29 cellular contexts compared by ENCODE assay signal in the genomic region with DNA sequence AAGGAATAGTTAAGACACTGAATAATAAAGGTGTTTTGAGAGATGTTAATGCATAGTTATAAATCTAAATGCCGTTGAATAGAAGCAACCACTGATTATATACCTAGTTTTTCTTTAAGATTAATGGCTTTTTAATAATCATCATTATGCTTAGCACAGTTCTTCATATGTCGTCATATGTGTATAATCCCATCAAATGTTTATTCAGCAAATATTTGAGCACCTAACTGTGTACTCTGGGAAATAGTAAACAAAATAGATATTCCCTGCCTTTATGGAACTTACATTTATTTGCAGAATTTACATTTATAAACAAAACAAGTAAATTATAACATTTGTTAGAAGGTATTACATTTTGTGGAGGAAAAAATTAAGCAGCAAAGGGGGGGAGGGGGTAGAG.
"Had no signal": no experiment of that assay in that cellular context is flagged by ENCODE, and none has a peak within 500 bp of the region (broad histone marks: within the 10 kb centered on the region; RNA-seq: fewer than 3 reads in every experiment).

No MANE protein-coding gene starts in this region.

- H3K9me3 ChIP-seq: adrenal gland, breast epithelium, colonic mucosa, esophagus squamous epithelium, gastroesophageal sphincter, heart right ventricle had no signal

- H3K27me3 ChIP-seq: adrenal gland, breast epithelium, cardiac muscle cell, colonic mucosa, esophagus squamous epithelium, gastroesophageal sphincter, heart right ventricle had no signal

- H3K27ac ChIP-seq: adrenal gland, breast epithelium, cardiac muscle cell, colonic mucosa, epithelial cell of prostate, esophagus squamous epithelium, gastroesophageal sphincter, heart right ventricle had no signal

- H3K4me3 ChIP-seq: adrenal gland, breast epithelium, cardiac muscle cell, colonic mucosa, esophagus squamous epithelium, gastroesophageal sphincter, heart right ventricle had no signal

- DNase-seq: activated CD4-positive, alpha-beta memory T cell treated with anti-CD3 and anti-CD28 coated beads for 36 hours; activated CD4-positive, alpha-beta T cell treated with anti-CD3 and anti-CD28 coated beads for 36 hours; activated CD4-positive, alpha-beta T cell treated with anti-CD3 and anti-CD28 coated beads, Interleukin-2, amount 10 ng/mL, durations not matched to agents 24 days and 14 days; activated CD4-positive, CD25-positive, alpha-beta regulatory T cell; activated CD4-positive, CD25-positive, alpha-beta regulatory T cell treated with anti-CD3 and anti-CD28 coated beads, Interleukin-2, amount 50 U/mL, for 72 hours; activated CD8-positive, alpha-beta memory T cell treated with anti-CD3 and anti-CD28 coated beads, Interleukin-2, amount 10 ng/mL, durations not matched to agents 7 days and 5 days; activated CD8-positive, alpha-beta memory T cell treated with anti-CD3 and anti-CD28 coated beads, Interleukin-2, amount 50 U/mL, for 4 hours; activated CD8-positive, alpha-beta T cell treated with anti-CD3 and anti-CD28 coated beads, Interleukin-2, amount 10 ng/mL, durations not matched to agents 7 days and 5 days; activated effector memory CD4-positive, alpha-beta T cell treated with anti-CD3 and anti-CD28 coated beads, Interleukin-2, amount 50 U/mL, for 16 hours; activated naive CD4-positive, alpha-beta T cell treated with anti-CD3 and anti-CD28 coated beads for 36 hours; activated naive CD8-positive, alpha-beta T cell treated with anti-CD3 and anti-CD28 coated beads for 36 hours; activated naive CD8-positive, alpha-beta T cell treated with anti-CD3 and anti-CD28 coated beads, Interleukin-2, amount 50 U/mL, for 24 hours; activated T-cell treated with anti-CD3 and anti-CD28 coated beads, Interleukin-2, amount 50 U/mL, for 1 hour; activated T-cell treated with anti-CD3 and anti-CD28 coated beads, Interleukin-2, amount 50 U/mL, for 48 hours; adrenal gland; amygdala; aorta; central memory CD4-positive, alpha-beta T cell; cerebellar nuclear complex; colonic mucosa; effector CD8-positive, alpha-beta T cell; esophagus squamous epithelium; foreskin melanocyte; heart right ventricle; T-helper 2 cell had no signal

- H3K4me1 ChIP-seq: adrenal gland, breast epithelium, colonic mucosa, esophagus squamous epithelium, gastroesophageal sphincter, heart right ventricle had no signal

- ATAC-seq: activated CD4-positive, alpha-beta T cell treated with anti-CD3 and anti-CD28 coated beads for 36 hours; activated CD8-positive, alpha-beta memory T cell treated with anti-CD3 and anti-CD28 coated beads, Interleukin-2, amount 10 ng/mL, durations not matched to agents 7 days and 5 days; activated CD8-positive, alpha-beta T cell treated with anti-CD3 and anti-CD28 coated beads, Interleukin-2, amount 10 ng/mL, durations not matched to agents 7 days and 5 days; activated naive CD8-positive, alpha-beta T cell treated with anti-CD3 and anti-CD28 coated beads, Interleukin-2, amount 50 U/mL, for 24 hours; gastroesophageal sphincter; heart right ventricle had no signal

- H3K36me3 ChIP-seq: breast epithelium, colonic mucosa had no signal
